ENCODE assay signal across 8 cellular contexts in the genomic region with DNA sequence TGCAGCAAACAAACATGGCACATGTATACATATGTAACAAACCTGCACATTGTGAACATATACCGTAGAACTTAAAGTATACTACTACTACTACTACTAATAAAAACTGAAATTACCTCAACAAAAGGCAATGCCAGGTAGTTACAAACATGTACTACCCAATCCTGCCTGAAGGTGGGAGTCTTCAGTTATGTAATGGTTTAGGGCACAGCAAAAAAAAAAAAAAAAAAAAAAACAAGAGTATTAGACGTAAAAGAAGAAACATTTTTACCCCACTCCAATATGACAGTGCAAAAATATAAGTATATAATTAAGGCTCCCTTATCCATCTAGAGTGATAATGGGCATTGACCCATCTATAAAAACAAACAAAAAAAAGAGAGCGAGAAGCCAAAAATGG.
DNase-seq lines count a peak whose midpoint lies in the region; ATAC-seq and TF ChIP-seq lines count a peak whose summit lies in the region.
"Not testable (repeated sequence)": the region's sequence is repeated elsewhere in the genome, so short reads cannot be mapped to it uniquely, and the experiment has no call there.

No MANE protein-coding gene starts in this region.

- WGBS in SK-N-SH (ENCODE audit: low lambda C conversion rate) = 55% methylated on average over 3 of the region's 3 CpGs

- ATAC-seq in activated naive CD8-positive, alpha-beta T cell treated with anti-CD3 and anti-CD28 coated beads, Interleukin-2, amount 50 U/mL, for 24 hours = not testable (repeated sequence)
- peak; percentile 57 for ATAC-seq in naive thymus-derived CD4-positive, alpha-beta T cell

- H3K27me3 Mint-ChIP-seq in activated naive CD8-positive, alpha-beta T cell treated with anti-CD3 and anti-CD28 coated beads, Interleukin-2, amount 50 U/mL, for 24 hours; naive thymus-derived CD4-positive, alpha-beta T cell: not testable (repeated sequence)

- not testable (repeated sequence) for H3K36me3 Mint-ChIP-seq in activated naive CD8-positive, alpha-beta T cell treated with anti-CD3 and anti-CD28 coated beads, Interleukin-2, amount 50 U/mL, for 24 hours (ENCODE audit: low read depth); naive thymus-derived CD4-positive, alpha-beta T cell

- not testable (repeated sequence) for H2AFZ ChIP-seq in MM.1S (ENCODE audit: low read length); SK-N-SH (ENCODE audit: low read depth)

- not testable (repeated sequence) for H3K9me2 ChIP-seq in MM.1S (replicated peaks; ENCODE audit: insufficient read depth, low read length); SK-N-SH

- TF ChIP-seq EP300 in SK-N-SH (IDR thresholded peaks at IDR 0.05; ENCODE audit: borderline replicate concordance in 1 of 2, low read depth in 1 of 2, low read length in 1 of 2) = not testable (repeated sequence)

- CTCF ChIA-PET in SK-N-SH (lab: Yijun Ruan, JAX); naive thymus-derived CD4-positive, alpha-beta T cell (lab: Charles Lee): not testable (repeated sequence)

- POLR2A ChIA-PET in SK-N-SH (lab: Yijun Ruan, JAX); naive thymus-derived CD4-positive, alpha-beta T cell (lab: Charles Lee): not testable (repeated sequence)

- DNase-seq in GM06990 (ENCODE audit: extremely low read depth, insufficient read length) (peak; percentile 16), HCEC 1CT (peak; percentile 1), MM.1S (peak; percentile 10), fibroblast of peridontal ligament (ENCODE audit: extremely low read depth) (peak; percentile 8)
- not testable (repeated sequence) for DNase-seq in SK-N-SH
- peak; percentile 8 for DNase-seq in activated naive CD8-positive, alpha-beta T cell treated with anti-CD3 and anti-CD28 coated beads, Interleukin-2, amount 50 U/mL, for 24 hours
- peak in 7 of 9 donors; percentile 10 to 60 (median 43) for DNase-seq in naive thymus-derived CD4-positive, alpha-beta T cell

- not testable (repeated sequence) for H3K4me3 ChIP-seq in GM06990 (replicated peaks; ENCODE audit: low read depth, low read length); MM.1S (ENCODE audit: low read length); SK-N-SH (ENCODE audit: low read depth in 2 of 2, low read length in 1 of 2); naive thymus-derived CD4-positive, alpha-beta T cell (ENCODE audit: low read length)

- H4K20me1 ChIP-seq in MM.1S (ENCODE audit: insufficient read depth, low read length); SK-N-SH (ENCODE audit: insufficient read depth): not testable (repeated sequence)

- intact Hi-C loops in naive thymus-derived CD4-positive, alpha-beta T cell (cut with micrococcal nuclease) = not testable (repeated sequence)

- H3K4me1 ChIP-seq in MM.1S (ENCODE audit: low read length); SK-N-SH (ENCODE audit: control insufficient read depth in 1 of 2, insufficient read depth in 2 of 2, low read depth in 1 of 2, low read length in 1 of 2); naive thymus-derived CD4-positive, alpha-beta T cell (ENCODE audit: control insufficient read depth in 2 of 2, insufficient read depth in 2 of 2, low read length in 2 of 2): not testable (repeated sequence)

- TF ChIP-seq CTCF in 22Rv1 (IDR thresholded peaks at IDR 0.05) (peak; percentile 32), GM06990 (IDR thresholded peaks at IDR 0.05; ENCODE audit: insufficient read depth, low read length, poor library complexity, severe bottlenecking) (peak; percentile 24), MM.1S (IDR thresholded peaks at IDR 0.05; ENCODE audit: low read length) (peak; percentile 26), SK-N-SH (IDR thresholded peaks at IDR 0.05) (peak; percentile 31)

- H3F3A ChIP-seq in MM.1S (ENCODE audit: insufficient read depth, low read length); SK-N-SH (replicated peaks; ENCODE audit: insufficient read depth): not testable (repeated sequence)

- H3K27me3 ChIP-seq in GM06990 (replicated peaks; ENCODE audit: control insufficient read depth, insufficient read depth, low read length); MM.1S (replicated peaks; ENCODE audit: insufficient read depth, low read length); SK-N-SH (ENCODE audit: insufficient read depth); naive thymus-derived CD4-positive, alpha-beta T cell (ENCODE audit: control insufficient read depth in 2 of 2, insufficient read depth in 2 of 2, low read length in 2 of 2): not testable (repeated sequence)

- not testable (repeated sequence) for H3K36me3 ChIP-seq in GM06990 (ENCODE audit: control insufficient read depth, insufficient read depth, low read length); MM.1S (replicated peaks; ENCODE audit: insufficient read depth, low read length); SK-N-SH (replicated peaks in 1 of 2; ENCODE audit: control insufficient read depth in 1 of 2, insufficient read depth in 2 of 2, low read length in 1 of 2); naive thymus-derived CD4-positive, alpha-beta T cell (ENCODE audit: control insufficient read depth in 2 of 3, insufficient read depth in 3 of 3, low read length in 3 of 3)

- not testable (repeated sequence) for H3K9ac ChIP-seq in MM.1S (ENCODE audit: low read length); SK-N-SH

- peak; percentile 40 for TF ChIP-seq RAD21 in SK-N-SH (IDR thresholded peaks at IDR 0.05; ENCODE audit: low read length)

- H3K4me3 Mint-ChIP-seq in activated naive CD8-positive, alpha-beta T cell treated with anti-CD3 and anti-CD28 coated beads, Interleukin-2, amount 50 U/mL, for 24 hours; naive thymus-derived CD4-positive, alpha-beta T cell: not testable (repeated sequence)

- H3K4me2 ChIP-seq in MM.1S (ENCODE audit: low read depth, low read length); SK-N-SH: not testable (repeated sequence)

- H3K4me1 Mint-ChIP-seq in activated naive CD8-positive, alpha-beta T cell treated with anti-CD3 and anti-CD28 coated beads, Interleukin-2, amount 50 U/mL, for 24 hours; naive thymus-derived CD4-positive, alpha-beta T cell: not testable (repeated sequence)

- peak overlapping the region; percentile 75 for H3K27ac ChIP-seq in 22Rv1
- not testable (repeated sequence) for H3K27ac ChIP-seq in MM.1S (ENCODE audit: low read length); SK-N-SH (ENCODE audit: low read depth in 2 of 2, low read length in 1 of 2); naive thymus-derived CD4-positive, alpha-beta T cell (ENCODE audit: low read depth, low read length)

- H3K79me2 ChIP-seq in MM.1S (ENCODE audit: low read length); SK-N-SH (ENCODE audit: insufficient read depth): not testable (repeated sequence)

- not testable (repeated sequence) for H3K27ac Mint-ChIP-seq in activated naive CD8-positive, alpha-beta T cell treated with anti-CD3 and anti-CD28 coated beads, Interleukin-2, amount 50 U/mL, for 24 hours
- peak overlapping the region in 1 of 9 donors; percentile 52 for H3K27ac Mint-ChIP-seq in naive thymus-derived CD4-positive, alpha-beta T cell

- H3K9me3 ChIP-seq in MM.1S (replicated peaks; ENCODE audit: insufficient read depth, low read length); SK-N-SH; naive thymus-derived CD4-positive, alpha-beta T cell (ENCODE audit: control insufficient read depth in 2 of 3, low read length in 3 of 3): not testable (repeated sequence)

- not testable (repeated sequence) for H3K9me3 Mint-ChIP-seq in activated naive CD8-positive, alpha-beta T cell treated with anti-CD3 and anti-CD28 coated beads, Interleukin-2, amount 50 U/mL, for 24 hours; naive thymus-derived CD4-positive, alpha-beta T cell
